In the genomic region with DNA sequence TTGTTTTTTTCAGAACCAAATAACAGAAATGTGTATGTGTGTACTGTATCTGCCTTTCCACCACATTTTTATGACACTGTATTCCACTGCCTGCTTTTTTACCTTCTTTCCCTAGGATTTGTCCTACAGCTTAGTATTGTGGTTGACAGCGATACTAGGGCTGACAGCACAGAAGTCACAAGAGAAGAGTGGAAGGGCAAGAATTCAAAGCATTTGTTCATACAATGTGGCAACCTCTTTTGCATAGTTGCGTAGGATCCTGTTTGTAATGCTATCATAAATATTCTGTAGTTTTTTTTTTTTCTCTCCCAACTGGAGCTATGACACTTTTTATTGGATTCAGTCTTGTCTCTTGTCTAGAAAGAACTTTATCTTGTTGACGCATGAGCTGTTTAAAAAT, we compare ENCODE assay signal across 23 cellular contexts. TPM values are rescaled to one million over a fixed set of nuclear protein-coding genes. Genes with fewer than 3 reads are reported as not detected.
DNase-seq lines count a peak whose midpoint lies in the region; FAIRE-seq and TF ChIP-seq lines count a peak whose summit lies in the region.
"Had no signal": no experiment of that assay in that cellular context is flagged by ENCODE, and none has a peak within 500 bp of the region (broad histone marks: within the 10 kb centered on the region; RNA-seq: fewer than 3 reads in every experiment).

No MANE protein-coding gene starts in this region.

- no peak for TF ChIP-seq POLR2A in tibial nerve (IDR thresholded peaks at IDR 0.05)

- H3K4me3 Mint-ChIP-seq in mesothelial cell of epicardium, result no peak overlapping the region
- H3K4me3 Mint-ChIP-seq: B cell; CD8-positive, alpha-beta T cell; H9; HFFc6 had no signal

- no peaks in the 10 kb centered on the region for H3K9me3 Mint-ChIP-seq in mesothelial cell of epicardium
- H3K9me3 Mint-ChIP-seq: CD8-positive, alpha-beta T cell; H9; HFFc6 had no signal

- WGBS in tibial nerve, 2 donors, result 76% methylated on average over 3 of the region's 3 CpGs

- H3K36me3 ChIP-seq in HAP-1 (replicated peaks) (no peaks in the 10 kb centered on the region), tibial nerve (peaks cover 0 to 36% (median 0%) of the 10 kb centered on the region in 3 donors), brain microvascular endothelial cell (replicated peaks) (no peaks in the 10 kb centered on the region)
- H3K36me3 ChIP-seq: SJCRH30 had no signal

- no peaks in the 10 kb centered on the region for H3K4me1 Mint-ChIP-seq in mesothelial cell of epicardium
- H3K4me1 Mint-ChIP-seq: B cell had no signal

- H3K4me3 ChIP-seq in HAP-1, result no peak overlapping the region
- H3K4me3 ChIP-seq in tibial nerve, result no peak overlapping the region
- no peak overlapping the region for H3K4me3 ChIP-seq in brain microvascular endothelial cell (ENCODE audit: low read depth, low read length)
- H3K4me3 ChIP-seq: GM12878, SJCRH30 had no signal

- no peak for FAIRE-seq in RCC 7860 (lab: Jason Lieb, UNC)
- FAIRE-seq: GM12878 had no signal

- TF ChIP-seq EP300 in tibial nerve (IDR thresholded peaks at IDR 0.05), result no peak

- no peaks in the 10 kb centered on the region for H3K27me3 Mint-ChIP-seq in mesothelial cell of epicardium (ENCODE audit: low read depth)
- H3K27me3 Mint-ChIP-seq: B cell had no signal

- H3K27me3 ChIP-seq in HAP-1 (ENCODE audit: low read depth), result no peaks in the 10 kb centered on the region
- H3K27me3 ChIP-seq in tibial nerve, result no peaks in the 10 kb centered on the region
- no peaks in the 10 kb centered on the region for H3K27me3 ChIP-seq in brain microvascular endothelial cell (replicated peaks)
- H3K27me3 ChIP-seq: SJCRH30 had no signal

- H3K9me3 ChIP-seq in HAP-1 (no peaks in the 10 kb centered on the region), tibial nerve (no peaks in the 10 kb centered on the region)
- H3K9me3 ChIP-seq: Caco-2, SJCRH30 had no signal

- peaks cover 38% of the 10 kb centered on the region for H3K4me1 ChIP-seq in HAP-1
- peaks cover 0 to 1% (median 0%) of the 10 kb centered on the region in 4 donors for H3K4me1 ChIP-seq in tibial nerve
- H3K4me1 ChIP-seq: SJCRH30 had no signal

- no peaks in the 10 kb centered on the region for H3K36me3 Mint-ChIP-seq in mesothelial cell of epicardium

- DNase-seq in HAP-1 (ENCODE audit: low spot score in 2 of 2) (peak; percentile 33 to 86), NCI-H526 treated with DMSO at 0.1 percent for 48 hours (lab: John Stamatoyannopoulos, UW) (peak; percentile 34), iris pigment epithelial cell (ENCODE audit: low read depth) (peak; percentile 6), tibial nerve (ENCODE audit: low spot score in 2 of 2) (no peak), RCC 7860 (ENCODE audit: low spot score) (no peak), brain microvascular endothelial cell (no peak), mesothelial cell of epicardium (ENCODE audit: low spot score in 2 of 2, unreplicated experiment in 2 of 2) (no peak)
- DNase-seq: CD8-positive, alpha-beta T cell; EL; GDM1; H9; HFFc6; NCI-H1092 treated with DMSO at 0.1 percent for 48 hours; NCI-H1436; NCI-H187 treated with DMSO at 0.1 percent for 48 hours; NCI-H2171 treated with DMSO at 0.1 percent for 48 hours; NCI-H524; NCI-H774; SJCRH30 had no signal

- in situ Hi-C loops in HAP-1 (cut with MboI; ENCODE audit: low sequenced_read_pairs) (no loop called here), brain microvascular endothelial cell (cut with HindIII; ENCODE audit: low pct_ligation_motif_present, low sequenced_read_pairs) (no loop called here)

- TF ChIP-seq CTCF in tibial nerve (IDR thresholded peaks at IDR 0.05) (no peak), brain microvascular endothelial cell (IDR thresholded peaks at IDR 0.05; ENCODE audit: low read depth, low read length, missing control alignments) (no peak), mesothelial cell of epicardium (IDR thresholded peaks at IDR 0.05; ENCODE audit: unreplicated experiment) (no peak)

- no peak overlapping the region for H3K27ac Mint-ChIP-seq in mesothelial cell of epicardium
- H3K27ac Mint-ChIP-seq: B cell; CD8-positive, alpha-beta T cell; HFFc6 had no signal

- H3K27ac ChIP-seq in tibial nerve (peak overlapping the region in 3 of 4 donors; percentile 20 to 50 (median 42)), brain microvascular endothelial cell (no peak overlapping the region)
- H3K27ac ChIP-seq: C4-2B, SJCRH30 had no signal

RNA-seq across cellular contexts. Expression of a gene that starts 5.6 kb away (rescaled TPM):
- total RNA-seq in tibial nerve, result 10 to 100 TPM in 2 of 4 donors, 1 to 10 TPM in 2; 2.2 to 15.6 (median 10.0) TPM
- total RNA-seq in mesothelial cell of epicardium, result 10.8 to 12.2 TPM (median 11.2 TPM) in 3 replicates

Comparison
In these comparisons a context has a peak if more than half of its experiments do, and no peak if none do; other contexts are left out.
1. DNase-seq: peak in HAP-1 (2 of 2), NCI-H526 treated with DMSO at 0.1 percent for 48 hours (single experiment) and iris pigment epithelial cell (single experiment); none in tibial nerve (0 of 2), RCC 7860 (single experiment), brain microvascular endothelial cell (single experiment) and mesothelial cell of epicardium (0 of 2).